ENCODE assay signal across 35 cellular contexts in genomic region chr17:57737450-57737849, GRCh38. TPM values are rescaled to one million over a fixed set of nuclear protein-coding genes. Genes with fewer than 3 reads are reported as not detected.
"Had no signal": no experiment of that assay in that cellular context is flagged by ENCODE, and none has a peak within 500 bp of the region (broad histone marks: within the 10 kb centered on the region; RNA-seq: fewer than 3 reads in every experiment).

No MANE protein-coding gene starts in this region.

- H3K9ac ChIP-seq: parathyroid adenoma had no signal

- H3K79me2 ChIP-seq: parathyroid adenoma had no signal

- H3K9me3 ChIP-seq: ovary, psoas muscle, spleen, suprapubic skin, testis, tibial artery, transverse colon, upper lobe of left lung, uterus had no signal

- H3K27ac ChIP-seq: ovary, parathyroid adenoma, psoas muscle, skin epidermis, spleen, suprapubic skin, testis, tibial artery, transverse colon, upper lobe of left lung, uterus had no signal

- H3K27me3 ChIP-seq: ovary, spleen, testis, transverse colon, upper lobe of left lung, uterus had no signal

- H3K4me1 ChIP-seq: parathyroid adenoma, psoas muscle, suprapubic skin, testis, tibial artery, transverse colon, upper lobe of left lung, uterus had no signal

- H3K4me3 Mint-ChIP-seq: naive B cell; naive thymus-derived CD8-positive, alpha-beta T cell; natural killer cell treated with Interleukin-12 subunit alpha and Interleukin-12 subunit beta and Interleukin-15 and Interleukin-18, amount 100 ng/mL, for 72 hours; nephron progenitor cell; neural crest cell; stimulated activated memory B cell treated with anti-CD40 and anti-IgM and Interleukin-4, amounts not matched to agents 10 μg/mL and 1 μg/mL and 100 μg/mL, for 72 hours; stimulated activated naive CD8-positive, alpha-beta T cell treated with anti-CD3 and anti-CD28 coated beads, Interleukin-15, amount 100 ng/mL, for 72 hours had no signal

- H3K27ac Mint-ChIP-seq: natural killer cell treated with Interleukin-12 subunit alpha and Interleukin-12 subunit beta and Interleukin-15 and Interleukin-18, amount 100 ng/mL, for 72 hours; nephron progenitor cell; progenitor cell of endocrine pancreas; stimulated activated memory B cell treated with anti-CD40 and anti-IgM and Interleukin-4, amounts not matched to agents 10 μg/mL and 1 μg/mL and 100 μg/mL, for 72 hours; stimulated activated naive CD8-positive, alpha-beta T cell treated with anti-CD3 and anti-CD28 coated beads, Interleukin-15, amount 100 ng/mL, for 72 hours had no signal

- H3K36me3 Mint-ChIP-seq: naive B cell; naive thymus-derived CD8-positive, alpha-beta T cell; natural killer cell treated with Interleukin-12 subunit alpha and Interleukin-12 subunit beta and Interleukin-15 and Interleukin-18, amount 100 ng/mL, for 72 hours; stimulated activated memory B cell treated with anti-CD40 and anti-IgM and Interleukin-4, amounts not matched to agents 10 μg/mL and 1 μg/mL and 100 μg/mL, for 72 hours had no signal

- H3K4me2 ChIP-seq: smooth muscle cell had no signal

- H3K27me3 Mint-ChIP-seq: naive B cell; naive thymus-derived CD8-positive, alpha-beta T cell; stimulated activated memory B cell treated with anti-CD40 and anti-IgM and Interleukin-4, amounts not matched to agents 10 μg/mL and 1 μg/mL and 100 μg/mL, for 72 hours; stimulated activated naive CD8-positive, alpha-beta T cell treated with anti-CD3 and anti-CD28 coated beads, Interleukin-15, amount 100 ng/mL, for 72 hours had no signal

- ATAC-seq: naive thymus-derived CD8-positive, alpha-beta T cell; natural killer cell treated with Interleukin-12 subunit alpha and Interleukin-12 subunit beta and Interleukin-15 and Interleukin-18, amount 100 ng/mL, for 72 hours; psoas muscle; right cardiac atrium; sciatic nerve; stimulated activated memory B cell treated with anti-CD40 and anti-IgM and Interleukin-4, amounts not matched to agents 10 μg/mL and 1 μg/mL and 100 μg/mL, for 72 hours; stimulated activated naive CD8-positive, alpha-beta T cell treated with anti-CD3 and anti-CD28 coated beads, Interleukin-15, amount 100 ng/mL, for 72 hours; stimulated activated naive CD8-positive, alpha-beta T cell treated with anti-CD3 and anti-CD28 coated beads, Interleukin-15, Interleukin-2, amounts not matched to agents 100 U/mL and 50 U/mL, for 24 hours had no signal

- H2AFZ ChIP-seq: parathyroid adenoma had no signal

- H3K4me3 ChIP-seq: ovary, psoas muscle, skin epidermis, smooth muscle cell, spleen, suprapubic skin, testis, tibial artery, transverse colon, upper lobe of left lung, uterus had no signal

- H3K9me3 Mint-ChIP-seq: naive B cell; naive thymus-derived CD8-positive, alpha-beta T cell; natural killer cell treated with Interleukin-12 subunit alpha and Interleukin-12 subunit beta and Interleukin-15 and Interleukin-18, amount 100 ng/mL, for 72 hours; nephron progenitor cell; stimulated activated memory B cell treated with anti-CD40 and anti-IgM and Interleukin-4, amounts not matched to agents 10 μg/mL and 1 μg/mL and 100 μg/mL, for 72 hours; stimulated activated naive CD8-positive, alpha-beta T cell treated with anti-CD3 and anti-CD28 coated beads, Interleukin-15, amount 100 ng/mL, for 72 hours had no signal

- H3K36me3 ChIP-seq: ovary, spleen, suprapubic skin, tibial artery, transverse colon, upper lobe of left lung, uterus had no signal

- DNase-seq: naive B cell; naive thymus-derived CD8-positive, alpha-beta T cell; nephron progenitor cell; occipital lobe; ovary; posterior cingulate gyrus; psoas muscle; right cardiac atrium; spleen; stimulated activated CD4-positive, alpha-beta T cell treated with anti-CD3 and anti-CD28 coated beads, Interleukin-12 subunit alpha, Interleukin-12 subunit beta, amount 100 ng/mL, for 4 hours; stimulated activated CD4-positive, alpha-beta T cell treated with anti-CD3 and anti-CD28 coated beads, Interleukin-1b, Interleukin-23, amount 100 ng/mL, for 48 hours; stimulated activated CD4-positive, alpha-beta T cell treated with anti-CD3 and anti-CD28 coated beads, Interleukin-4, amount 100 ng/mL, for 1 hour; stimulated activated CD4-positive, alpha-beta T cell treated with anti-CD3 and anti-CD28 coated beads, Interleukin-4, amount 100 ng/mL, for 4 hours; stimulated activated CD8-positive, alpha-beta memory T cell treated with anti-CD3 and anti-CD28 coated beads, Interleukin-4, amount 100 ng/mL, for 48 hours; stimulated activated naive CD4-positive, alpha-beta T cell; stimulated activated naive CD8-positive, alpha-beta T cell treated with anti-CD3 and anti-CD28 coated beads, Interleukin-15, amount 100 ng/mL, for 72 hours; stimulated activated naive CD8-positive, alpha-beta T cell treated with anti-CD3 and anti-CD28 coated beads, Interleukin-15, Interleukin-2, amounts not matched to agents 100 U/mL and 50 U/mL, for 24 hours; substantia nigra; testis; tibial artery; transverse colon; upper lobe of left lung; uterus had no signal

RNA-seq across cellular contexts. Expression of gene CCDC182, which starts 7.6 kb away (rescaled TPM):
- total RNA-seq: naive thymus-derived CD8-positive, alpha-beta T cell; natural killer cell treated with Interleukin-12 subunit alpha and Interleukin-12 subunit beta and Interleukin-15 and Interleukin-18, amount 100 ng/mL, for 72 hours; neural crest cell; osteoblast; ovary; progenitor cell of endocrine pancreas; psoas muscle; renal cortical epithelial cell; right cardiac atrium; sciatic nerve; smooth muscle cell; spleen; suprapubic skin; transverse colon; upper lobe of left lung; ureter; uterus had no signal
- polyA plus RNA-seq: naive thymus-derived CD8-positive, alpha-beta T cell; ovary; psoas muscle; right cardiac atrium; smooth muscle cell; spleen had no signal
